28 cellular contexts compared by ENCODE assay signal in the genomic region with DNA sequence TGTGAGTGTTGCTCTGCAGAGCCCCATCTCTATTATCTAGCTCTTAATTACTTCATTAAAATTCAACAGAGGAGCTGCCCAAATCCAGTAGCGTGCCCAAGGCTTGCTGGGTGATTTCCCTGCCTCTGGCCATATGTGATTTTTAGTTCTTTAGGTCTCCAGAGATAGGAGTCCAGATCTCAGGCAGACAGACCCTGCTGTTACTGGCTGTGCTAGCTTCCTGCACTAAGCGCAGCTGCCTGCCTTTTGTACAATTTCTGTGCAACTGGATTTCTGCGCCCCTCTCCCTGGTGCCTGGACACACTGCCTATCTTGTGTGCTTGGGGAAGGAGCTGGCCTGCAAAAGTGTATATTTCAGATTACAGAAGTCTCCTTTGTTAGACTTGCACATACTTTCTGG.
"Had no signal": no experiment of that assay in that cellular context is flagged by ENCODE, and none has a peak within 500 bp of the region (broad histone marks: within the 10 kb centered on the region; RNA-seq: fewer than 3 reads in every experiment).

No MANE protein-coding gene starts in this region.

- H3K9me3 ChIP-seq: gastroesophageal sphincter, pancreas, prostate gland, sigmoid colon, tibial artery, upper lobe of right lung had no signal

- H3K27ac Mint-ChIP-seq: activated B cell treated with CpG ODN at 0.5 μM for 24 hours; activated CD8-positive, alpha-beta T cell treated with anti-CD3 and anti-CD28 coated beads for 36 hours; activated T-helper 17 cell treated with anti-CD3 and anti-CD28 coated beads, Interleukin-2, amount 50 U/mL, for 72 hours; dendritic cell treated with granulocyte-macrophage colony-stimulating factor and Interleukin-4, amounts not matched to agents 40 ng/mL and 50 ng/mL, for 4 days; mesothelial cell of epicardium; naive B cell; nephron progenitor cell; stimulated activated effector memory CD8-positive, alpha-beta T cell treated with anti-CD3 and anti-CD28 coated beads, Interleukin-12 subunit alpha, Interleukin-12 subunit beta, amount 100 ng/mL, for 72 hours; stimulated activated naive CD8-positive, alpha-beta T cell treated with anti-CD3 and anti-CD28 coated beads, Interleukin-15, amount 100 ng/mL, for 72 hours had no signal

- ATAC-seq: activated CD8-positive, alpha-beta T cell treated with anti-CD3 and anti-CD28 coated beads for 36 hours; activated T-cell treated with anti-CD3 and anti-CD28 coated beads, Interleukin-2, amount 50 U/mL, for 4 hours; activated T-helper 17 cell treated with anti-CD3 and anti-CD28 coated beads, Interleukin-2, amount 50 U/mL, for 72 hours; gastroesophageal sphincter; pancreas; stimulated activated effector memory CD8-positive, alpha-beta T cell treated with anti-CD3 and anti-CD28 coated beads, Interleukin-12 subunit alpha, Interleukin-12 subunit beta, amount 100 ng/mL, for 72 hours; stimulated activated naive CD8-positive, alpha-beta T cell treated with anti-CD3 and anti-CD28 coated beads, Interleukin-15, amount 100 ng/mL, for 72 hours; upper lobe of right lung had no signal

- H3K4me3 ChIP-seq: gastroesophageal sphincter, pancreas, prostate gland, sigmoid colon, tibial artery, upper lobe of right lung had no signal

- H3K27me3 Mint-ChIP-seq: activated B cell treated with CpG ODN at 0.5 μM for 24 hours; activated CD8-positive, alpha-beta T cell treated with anti-CD3 and anti-CD28 coated beads for 36 hours; activated T-helper 17 cell treated with anti-CD3 and anti-CD28 coated beads, Interleukin-2, amount 50 U/mL, for 72 hours; dendritic cell treated with granulocyte-macrophage colony-stimulating factor and Interleukin-4, amounts not matched to agents 40 ng/mL and 50 ng/mL, for 4 days; naive B cell; stimulated activated naive CD8-positive, alpha-beta T cell treated with anti-CD3 and anti-CD28 coated beads, Interleukin-15, amount 100 ng/mL, for 72 hours had no signal

- DNase-seq: activated B cell treated with CpG ODN at 0.5 μM for 24 hours; activated CD4-positive, alpha-beta T cell treated with anti-CD3 and anti-CD28 coated beads, Interleukin-2, amount 50 U/mL, for 1 hour; activated CD8-positive, alpha-beta T cell treated with anti-CD3 and anti-CD28 coated beads for 36 hours; activated gamma-delta T cell treated with Interleukin-2 at 50 U/mL for 16 hours; activated naive CD4-positive, alpha-beta T cell treated with anti-CD3 and anti-CD28 coated beads, Interleukin-2, amount 50 U/mL, for 16 hours; activated T-cell treated with anti-CD3 and anti-CD28 coated beads, Interleukin-2, amount 50 U/mL, for 4 hours; amniotic stem cell; central memory CD4-positive, alpha-beta T cell; effector CD8-positive, alpha-beta T cell; hippocampal formation; kidney; naive B cell; nephron progenitor cell; nucleus accumbens; pancreas; sigmoid colon; small intestine; stimulated activated CD4-positive, alpha-beta T cell treated with anti-CD3 and anti-CD28 coated beads, Interleukin-4, amount 100 ng/mL, for 24 hours; stimulated activated naive CD8-positive, alpha-beta T cell treated with anti-CD3 and anti-CD28 coated beads, Interleukin-15, amount 100 ng/mL, for 72 hours; tibial artery; upper lobe of right lung had no signal

- H3K9me3 Mint-ChIP-seq: activated B cell treated with CpG ODN at 0.5 μM for 24 hours; activated CD8-positive, alpha-beta T cell treated with anti-CD3 and anti-CD28 coated beads for 36 hours; activated T-cell treated with anti-CD3 and anti-CD28 coated beads, Interleukin-2, amount 50 U/mL, for 4 hours; activated T-helper 17 cell treated with anti-CD3 and anti-CD28 coated beads, Interleukin-2, amount 50 U/mL, for 72 hours; dendritic cell treated with granulocyte-macrophage colony-stimulating factor and Interleukin-4, amounts not matched to agents 40 ng/mL and 50 ng/mL, for 4 days; mesothelial cell of epicardium; nephron progenitor cell; stimulated activated naive CD8-positive, alpha-beta T cell treated with anti-CD3 and anti-CD28 coated beads, Interleukin-15, amount 100 ng/mL, for 72 hours had no signal

- H3K27me3 ChIP-seq: gastroesophageal sphincter, pancreas, sigmoid colon, tibial artery, upper lobe of right lung had no signal

- H3K36me3 ChIP-seq: gastroesophageal sphincter, pancreas, prostate gland, sigmoid colon, tibial artery, upper lobe of right lung had no signal

- H3K4me1 ChIP-seq: gastroesophageal sphincter, pancreas, prostate gland, sigmoid colon, upper lobe of right lung had no signal

- H3K27ac ChIP-seq: gastroesophageal sphincter, pancreas, prostate gland, sigmoid colon, tibial artery, upper lobe of right lung had no signal

- FAIRE-seq: endometrium, kidney, pancreas, small intestine had no signal

- H3K4me1 Mint-ChIP-seq: activated B cell treated with CpG ODN at 0.5 μM for 24 hours; activated T-helper 17 cell treated with anti-CD3 and anti-CD28 coated beads, Interleukin-2, amount 50 U/mL, for 72 hours; naive B cell; stimulated activated effector memory CD8-positive, alpha-beta T cell treated with anti-CD3 and anti-CD28 coated beads, Interleukin-12 subunit alpha, Interleukin-12 subunit beta, amount 100 ng/mL, for 72 hours; stimulated activated naive CD8-positive, alpha-beta T cell treated with anti-CD3 and anti-CD28 coated beads, Interleukin-15, amount 100 ng/mL, for 72 hours had no signal

- H3K4me3 Mint-ChIP-seq: activated B cell treated with CpG ODN at 0.5 μM for 24 hours; activated CD8-positive, alpha-beta T cell treated with anti-CD3 and anti-CD28 coated beads for 36 hours; activated T-cell treated with anti-CD3 and anti-CD28 coated beads, Interleukin-2, amount 50 U/mL, for 4 hours; activated T-helper 17 cell treated with anti-CD3 and anti-CD28 coated beads, Interleukin-2, amount 50 U/mL, for 72 hours; dendritic cell treated with granulocyte-macrophage colony-stimulating factor and Interleukin-4, amounts not matched to agents 40 ng/mL and 50 ng/mL, for 4 days; mesothelial cell of epicardium; nephron progenitor cell; stimulated activated effector memory CD8-positive, alpha-beta T cell treated with anti-CD3 and anti-CD28 coated beads, Interleukin-12 subunit alpha, Interleukin-12 subunit beta, amount 100 ng/mL, for 72 hours; stimulated activated naive CD8-positive, alpha-beta T cell treated with anti-CD3 and anti-CD28 coated beads, Interleukin-15, amount 100 ng/mL, for 72 hours had no signal

- H3K36me3 Mint-ChIP-seq: mesothelial cell of epicardium; naive B cell; stimulated activated effector memory CD8-positive, alpha-beta T cell treated with anti-CD3 and anti-CD28 coated beads, Interleukin-12 subunit alpha, Interleukin-12 subunit beta, amount 100 ng/mL, for 72 hours had no signal
